Comparison of ENCODE assay signal across 37 cellular contexts in genomic region chr10:79816-80215, GRCh38. TPM values are rescaled to one million over a fixed set of nuclear protein-coding genes. Genes with fewer than 3 reads are reported as not detected.
"Had no signal": no experiment of that assay in that cellular context is flagged by ENCODE, and none has a peak within 500 bp of the region (broad histone marks: within the 10 kb centered on the region; RNA-seq: fewer than 3 reads in every experiment).

No MANE protein-coding gene starts in this region.

- H3K4me3 ChIP-seq: adrenal gland, body of pancreas, breast epithelium had no signal

- H3K4me1 Mint-ChIP-seq: activated T-helper 17 cell treated with anti-CD3 and anti-CD28 coated beads, Interleukin-2, amount 50 U/mL, for 72 hours had no signal

- H3K27ac ChIP-seq: adrenal gland, body of pancreas, brain microvascular endothelial cell, breast epithelium, VCaP had no signal

- ATAC-seq: activated naive CD4-positive, alpha-beta T cell treated with anti-CD3 and anti-CD28 coated beads, Interleukin-2, amount 50 U/mL, for 72 hours; activated T-cell treated with anti-CD3 and anti-CD28 coated beads, Interleukin-2, amount 50 U/mL, for 4 hours; activated T-cell treated with anti-CD3 and anti-CD28 coated beads, Interleukin-2, amount 50 U/mL, for 72 hours; activated T-helper 17 cell treated with anti-CD3 and anti-CD28 coated beads, Interleukin-2, amount 50 U/mL, for 72 hours; body of pancreas; T-cell had no signal

- DNase-seq: activated B cell treated with CpG ODN at 0.5 μM for 24 hours; activated CD4-positive, alpha-beta memory T cell treated with anti-CD3 and anti-CD28 coated beads for 36 hours; activated CD4-positive, alpha-beta T cell treated with anti-CD3 and anti-CD28 coated beads for 4 hours; activated CD4-positive, alpha-beta T cell treated with anti-CD3 and anti-CD28 coated beads, Interleukin-2, amount 10 ng/mL, durations not matched to agents 7 days and 5 days; activated CD4-positive, alpha-beta T cell treated with anti-CD3 and anti-CD28 coated beads, Interleukin-2, amount 50 U/mL, for 4 hours; activated CD4-positive, CD25-positive, alpha-beta regulatory T cell treated with anti-CD3 and anti-CD28 coated beads, Interleukin-2, amount 50 U/mL, for 72 hours; activated CD8-positive, alpha-beta memory T cell treated with anti-CD3 and anti-CD28 coated beads, Interleukin-2, amount 50 U/mL, for 4 hours; activated effector memory CD4-positive, alpha-beta T cell treated with anti-CD3 and anti-CD28 coated beads, Interleukin-2, amount 50 U/mL, for 16 hours; activated gamma-delta T cell treated with Interleukin-2 at 50 U/mL for 16 hours; activated naive CD4-positive, alpha-beta T cell; activated naive CD4-positive, alpha-beta T cell treated with anti-CD3 and anti-CD28 coated beads for 36 hours; activated naive CD4-positive, alpha-beta T cell treated with anti-CD3 and anti-CD28 coated beads, Interleukin-2, amount 50 U/mL, for 16 hours; activated naive CD8-positive, alpha-beta T cell treated with anti-CD3 and anti-CD28 coated beads for 36 hours; activated T-cell treated with anti-CD3 and anti-CD28 coated beads for 4 hours; activated T-cell treated with anti-CD3 and anti-CD28 coated beads, Interleukin-2, amount 50 U/mL, for 1 hour; activated T-cell treated with anti-CD3 and anti-CD28 coated beads, Interleukin-2, amount 50 U/mL, for 4 hours; activated T-cell treated with anti-CD3 and anti-CD28 coated beads, Interleukin-2, amount 50 U/mL, for 72 hours; adrenal gland; amniotic stem cell; aorta; body of pancreas; brain microvascular endothelial cell; central memory CD4-positive, alpha-beta T cell; T-cell; T-helper 2 cell; T-helper 9 cell had no signal

- H3K27ac Mint-ChIP-seq: activated B cell treated with CpG ODN at 0.5 μM for 24 hours; activated CD4-positive, alpha-beta T cell treated with anti-CD3 and anti-CD28 coated beads, Interleukin-2, amount 10 ng/mL, durations not matched to agents 7 days and 5 days; activated naive CD4-positive, alpha-beta T cell treated with anti-CD3 and anti-CD28 coated beads for 36 hours; activated naive CD4-positive, alpha-beta T cell treated with anti-CD3 and anti-CD28 coated beads, Interleukin-2, amount 50 U/mL, for 72 hours; activated naive CD8-positive, alpha-beta T cell treated with anti-CD3 and anti-CD28 coated beads for 36 hours; activated T-cell treated with anti-CD3 and anti-CD28 coated beads, Interleukin-2, amount 50 U/mL, for 72 hours; activated T-helper 1 cell treated with anti-CD3 and anti-CD28 coated beads, Interleukin-12 subunit alpha, Interleukin-12 subunit beta, Interleukin-2, Interleukin-4 antibody, amounts not matched to agents 30 ng/mL and 10 ng/mL and 1 ng/mL, durations not matched to agents 14 hours and 24 hours and 36 hours; activated T-helper 17 cell treated with anti-CD3 and anti-CD28 coated beads, Interleukin-2, amount 50 U/mL, for 72 hours; T-cell; T-helper 2 cell treated with Interferon-gamma antibody and Interleukin-4, amounts not matched to agents 5 μg/mL and 100 μg/mL, for 36 hours had no signal

- H3K27me3 ChIP-seq: adrenal gland, body of pancreas, brain microvascular endothelial cell, breast epithelium had no signal

- H3K9me3 Mint-ChIP-seq: activated B cell treated with CpG ODN at 0.5 μM for 24 hours; activated CD4-positive, alpha-beta memory T cell treated with anti-CD3 and anti-CD28 coated beads for 36 hours; activated CD4-positive, alpha-beta T cell treated with anti-CD3 and anti-CD28 coated beads, Interleukin-2, amount 10 ng/mL, durations not matched to agents 7 days and 5 days; activated naive CD4-positive, alpha-beta T cell treated with anti-CD3 and anti-CD28 coated beads for 36 hours; activated naive CD4-positive, alpha-beta T cell treated with anti-CD3 and anti-CD28 coated beads, Interleukin-2, amount 50 U/mL, for 72 hours; activated naive CD8-positive, alpha-beta T cell treated with anti-CD3 and anti-CD28 coated beads for 36 hours; activated T-cell treated with anti-CD3 and anti-CD28 coated beads, Interleukin-2, amount 50 U/mL, for 4 hours; activated T-cell treated with anti-CD3 and anti-CD28 coated beads, Interleukin-2, amount 50 U/mL, for 72 hours; activated T-helper 1 cell treated with anti-CD3 and anti-CD28 coated beads, Interleukin-12 subunit alpha, Interleukin-12 subunit beta, Interleukin-2, Interleukin-4 antibody, amounts not matched to agents 30 ng/mL and 10 ng/mL and 1 ng/mL, durations not matched to agents 14 hours and 24 hours and 36 hours; activated T-helper 17 cell treated with anti-CD3 and anti-CD28 coated beads, Interleukin-2, amount 50 U/mL, for 72 hours; T-cell; T-helper 2 cell treated with Interferon-gamma antibody and Interleukin-4, amounts not matched to agents 5 μg/mL and 100 μg/mL, for 36 hours had no signal

- H3K4me3 Mint-ChIP-seq: activated B cell treated with CpG ODN at 0.5 μM for 24 hours; activated CD4-positive, alpha-beta memory T cell treated with anti-CD3 and anti-CD28 coated beads for 36 hours; activated CD4-positive, alpha-beta T cell treated with anti-CD3 and anti-CD28 coated beads, Interleukin-2, amount 10 ng/mL, durations not matched to agents 7 days and 5 days; activated naive CD4-positive, alpha-beta T cell treated with anti-CD3 and anti-CD28 coated beads for 36 hours; activated naive CD8-positive, alpha-beta T cell treated with anti-CD3 and anti-CD28 coated beads for 36 hours; activated T-cell treated with anti-CD3 and anti-CD28 coated beads, Interleukin-2, amount 50 U/mL, for 4 hours; activated T-cell treated with anti-CD3 and anti-CD28 coated beads, Interleukin-2, amount 50 U/mL, for 72 hours; activated T-helper 1 cell treated with anti-CD3 and anti-CD28 coated beads, Interleukin-12 subunit alpha, Interleukin-12 subunit beta, Interleukin-2, Interleukin-4 antibody, amounts not matched to agents 30 ng/mL and 10 ng/mL and 1 ng/mL, durations not matched to agents 14 hours and 24 hours and 36 hours; activated T-helper 17 cell treated with anti-CD3 and anti-CD28 coated beads, Interleukin-2, amount 50 U/mL, for 72 hours; T-cell; T-helper 2 cell treated with Interferon-gamma antibody and Interleukin-4, amounts not matched to agents 5 μg/mL and 100 μg/mL, for 36 hours had no signal

- H3K36me3 Mint-ChIP-seq: activated CD4-positive, alpha-beta memory T cell treated with anti-CD3 and anti-CD28 coated beads for 36 hours; activated naive CD4-positive, alpha-beta T cell treated with anti-CD3 and anti-CD28 coated beads, Interleukin-2, amount 50 U/mL, for 72 hours; activated naive CD8-positive, alpha-beta T cell treated with anti-CD3 and anti-CD28 coated beads for 36 hours; T-cell had no signal

- H3K4me1 ChIP-seq: adrenal gland, breast epithelium had no signal

- H3K36me3 ChIP-seq: adrenal gland, brain microvascular endothelial cell, breast epithelium had no signal

- H3K9me3 ChIP-seq: adrenal gland, body of pancreas, breast epithelium had no signal

RNA-seq across cellular contexts. Expression of gene TUBB8, which starts 30.7 kb away (rescaled TPM):
- total RNA-seq: activated B cell treated with CpG ODN at 0.5 μM for 24 hours; activated CD4-positive, alpha-beta memory T cell treated with anti-CD3 and anti-CD28 coated beads for 36 hours; activated CD8-positive, alpha-beta memory T cell treated with anti-CD3 and anti-CD28 coated beads for 36 hours; activated naive CD4-positive, alpha-beta T cell treated with anti-CD3 and anti-CD28 coated beads for 36 hours; activated naive CD8-positive, alpha-beta T cell treated with anti-CD3 and anti-CD28 coated beads for 36 hours; activated T-cell treated with anti-CD3 and anti-CD28 coated beads, Interleukin-2, amount 50 U/mL, for 4 hours; activated T-cell treated with anti-CD3 and anti-CD28 coated beads, Interleukin-2, amount 50 U/mL, for 72 hours; activated T-helper 1 cell treated with anti-CD3 and anti-CD28 coated beads, Interleukin-12 subunit alpha, Interleukin-12 subunit beta, Interleukin-2, Interleukin-4 antibody, amounts not matched to agents 30 ng/mL and 10 ng/mL and 1 ng/mL, durations not matched to agents 14 hours and 24 hours and 36 hours; activated T-helper 17 cell treated with anti-CD3 and anti-CD28 coated beads, Interleukin-2, amount 50 U/mL, for 72 hours; aorta; astrocyte; cardiac septum; cerebellum; T-cell; T-helper 1 cell treated with Interleukin-12 subunit alpha and Interleukin-12 subunit beta and Interleukin-4 antibody, amounts not matched to agents 30 ng/mL and 1 ng/mL, for 36 hours had no signal
